ENCODE assay signal across 1 cellular context in genomic region chr3:107927361-107928083, GRCh38.
TF ChIP-seq lines count a peak whose summit lies in the region.

No MANE protein-coding gene starts in this region.

TF ChIP-seq in SK-N-SH, 30 proteins besides CTCF, POLR2A, EP300 and RAD21:
- no peak for TF ChIP-seq ELF1 (IDR thresholded peaks at IDR 0.05)
- no peak for TF ChIP-seq FOXM1 (IDR thresholded peaks at IDR 0.05; ENCODE audit: low read depth)
- no peak for TF ChIP-seq USF2 (IDR thresholded peaks at IDR 0.05; ENCODE audit: borderline replicate concordance, low read depth, low read length)
- TF ChIP-seq IRF3 (IDR thresholded peaks at IDR 0.05; ENCODE audit: low read depth, low read length): no peak
- no peak for TF ChIP-seq RCOR1 (IDR thresholded peaks at IDR 0.05; ENCODE audit: low read length)
- TF ChIP-seq TCF12 (IDR thresholded peaks at IDR 0.05): peak; percentile 12; the same call in 1 of the 2 replicates
- peak; percentile 21 for TF ChIP-seq CHD2 (IDR thresholded peaks at IDR 0.05; ENCODE audit: low read length, partially characterized antibody)
- no peak for TF ChIP-seq RFX5 (IDR thresholded peaks at IDR 0.05; ENCODE audit: low read length)
- no peak for TF ChIP-seq TEAD4 (IDR thresholded peaks at IDR 0.05; ENCODE audit: borderline replicate concordance, insufficient read depth)
- peak; percentile 84 for TF ChIP-seq MAX (IDR thresholded peaks at IDR 0.05; ENCODE audit: low read depth)
- TF ChIP-seq SMC3 (IDR thresholded peaks at IDR 0.05; ENCODE audit: low read depth, low read length): peak; percentile 92
- 0 out of 2 replicates have a peak, but pooled peaks have one; percentile 19 for TF ChIP-seq REST (IDR thresholded peaks at IDR 0.05; ENCODE audit: low read depth, low read length)
- no peak for TF ChIP-seq GABPA (IDR thresholded peaks at IDR 0.05; ENCODE audit: low read depth)
- TF ChIP-seq NRF1 (IDR thresholded peaks at IDR 0.05; ENCODE audit: low read depth, low read length): peak; percentile 25; the same call in 1 of the 2 replicates
- TF ChIP-seq NFIC (IDR thresholded peaks at IDR 0.05; ENCODE audit: borderline replicate concordance): no peak
- no peak for TF ChIP-seq YY1 (IDR thresholded peaks at IDR 0.05; ENCODE audit: low read depth)
- TF ChIP-seq FOXJ3 (CRISPR knock-in tag; IDR thresholded peaks at IDR 0.05): no peak; the same call in 1 of the 2 replicates
- TF ChIP-seq JUND (IDR thresholded peaks at IDR 0.05): no peak; the same call in 1 of the 2 replicates
- TF ChIP-seq GATA2 (CRISPR knock-in tag; IDR thresholded peaks at IDR 0.05): no peak
- TF ChIP-seq SIN3A (IDR thresholded peaks at IDR 0.05; ENCODE audit: borderline replicate concordance, low read depth, low read length): no peak; the same call in 1 of the 2 replicates
- TF ChIP-seq MEF2A (IDR thresholded peaks at IDR 0.05; ENCODE audit: borderline replicate concordance, low read depth): no peak
- TF ChIP-seq PBX3 (IDR thresholded peaks at IDR 0.05): peak; percentile 28; the same call in 1 of the 2 replicates
- TF ChIP-seq POLR2AphosphoS5 (IDR thresholded peaks at IDR 0.05; ENCODE audit: low read depth, low read length): no peak
- TF ChIP-seq USF1 (IDR thresholded peaks at IDR 0.05; ENCODE audit: borderline replicate concordance, low read depth): no peak
- TF ChIP-seq TAF1 (IDR thresholded peaks at IDR 0.05; ENCODE audit: borderline replicate concordance, low read depth, low read length): no peak
- peak; percentile 24; the same call in 1 of the 2 replicates for TF ChIP-seq FOSL2 (IDR thresholded peaks at IDR 0.05; ENCODE audit: borderline replicate concordance, low read depth)
- TF ChIP-seq RXRA (IDR thresholded peaks at IDR 0.05; ENCODE audit: borderline replicate concordance, low read depth): no peak
- peak; percentile 22; the same call in 1 of the 2 replicates for TF ChIP-seq MXI1 (IDR thresholded peaks at IDR 0.05; ENCODE audit: low read depth, low read length)
- no peak for TF ChIP-seq EZH2phosphoT487 (IDR thresholded peaks at IDR 0.05; ENCODE audit: borderline replicate concordance, low read depth)
- TF ChIP-seq ZBTB33 (IDR thresholded peaks at IDR 0.05; ENCODE audit: borderline replicate concordance, low read depth): no peak
